9 cellular contexts compared by ENCODE assay signal in genomic region chr1:160637821-160638539, GRCh38. TPM values are rescaled to one million over a fixed set of nuclear protein-coding genes. Genes with fewer than 3 reads are reported as not detected.
DNase-seq lines count a peak whose midpoint lies in the region; ATAC-seq and TF ChIP-seq lines count a peak whose summit lies in the region.
"Had no signal": no experiment of that assay in that cellular context is flagged by ENCODE, and none has a peak within 500 bp of the region (broad histone marks: within the 10 kb centered on the region; RNA-seq: fewer than 3 reads in every experiment).

No MANE protein-coding gene starts in this region.

- no peaks in the 10 kb centered on the region for H3K79me2 ChIP-seq in osteoblast (ENCODE audit: insufficient read depth, low read length)

- H3K27ac ChIP-seq in BLaER1 (peak overlapping the region; percentile 60; the same call in 1 of the 2 replicates), osteoblast (ENCODE audit: low read depth, low read length) (no peak overlapping the region)

- DNase-seq in SK-MEL-5 (ENCODE audit: low read depth, low spot score) (peak; percentile 37), fibroblast of pulmonary artery (ENCODE audit: low read depth) (peak; percentile 43), Right ventricle myocardium inferior (ENCODE audit: missing footprints) (no peak), DMS153 treated with DMSO at 0.1 percent for 48 hours (lab: John Stamatoyannopoulos, UW; ENCODE audit: unreplicated experiment) (no peak), osteoblast (ENCODE audit: insufficient read length, low spot score, missing footprints) (no peak)

- H2AFZ ChIP-seq in osteoblast (ENCODE audit: low read length) = no peak overlapping the region

- H3K9me3 ChIP-seq in BLaER1 (no peaks in the 10 kb centered on the region), osteoblast (ENCODE audit: low read depth, low read length) (no peaks in the 10 kb centered on the region)

- TF ChIP-seq CTCF in fibroblast of pulmonary artery (IDR thresholded peaks at IDR 0.05; ENCODE audit: low read length, missing control alignments) (no peak), osteoblast (IDR thresholded peaks at IDR 0.05; ENCODE audit: extremely low read depth, low read depth, low read length) (no peak)

- intact Hi-C loops in Right ventricle myocardium inferior (cut with DNase I) = no loop called here

- peak overlapping the region; percentile 7; the same call in 1 of the 2 replicates for H3K9ac ChIP-seq in BLaER1

- peak; percentile 45 for ATAC-seq in GM18498 (IDR thresholded peaks at IDR 0.05; ENCODE audit: unreplicated experiment)
- ATAC-seq in Right ventricle myocardium inferior = no peak
- no peak for ATAC-seq in HG02610 (IDR thresholded peaks at IDR 0.05; ENCODE audit: unreplicated experiment)

- H3K27me3 ChIP-seq in BLaER1 = no peaks in the 10 kb centered on the region
- H3K27me3 ChIP-seq in osteoblast (ENCODE audit: insufficient read depth, low read length) = no peaks in the 10 kb centered on the region

- peaks cover 17% of the 10 kb centered on the region; the same call in 1 of the 2 replicates for H4K20me1 ChIP-seq in BLaER1
- H4K20me1 ChIP-seq in osteoblast (ENCODE audit: insufficient read depth, low read length) = no peaks in the 10 kb centered on the region

- H3K36me3 ChIP-seq in BLaER1 = peaks cover 83% of the 10 kb centered on the region
- H3K36me3 ChIP-seq in osteoblast (ENCODE audit: insufficient read depth, low read length) = no peaks in the 10 kb centered on the region

- in situ Hi-C loops in SK-MEL-5 (cut with HindIII; ENCODE audit: low pct_unique_long_range_greater_than_20kb, low sequenced_read_pairs) = no loop called here

- H3K4me3 ChIP-seq in BLaER1 (no peak overlapping the region), fibroblast of pulmonary artery (replicated peaks; ENCODE audit: low read depth, low read length) (no peak overlapping the region), osteoblast (ENCODE audit: insufficient read depth, low read length) (no peak overlapping the region)

- H3K4me1 ChIP-seq in BLaER1 = peaks cover 100% of the 10 kb centered on the region
- no peaks in the 10 kb centered on the region for H3K4me1 ChIP-seq in osteoblast (ENCODE audit: insufficient read depth, low read length)

- H3K4me2 ChIP-seq in BLaER1 (peak overlapping the region; percentile 95), osteoblast (ENCODE audit: insufficient read depth, low read length) (no peak overlapping the region)

RNA-seq across cellular contexts. Expression of gene SLAMF1, which starts 8.9 kb away (rescaled TPM):
- not detected in 2 replicates for total RNA-seq in SK-MEL-5 (2014; rRNA removed; shearing (Covaris generic))
- polyA plus RNA-seq in SK-MEL-5 (2015; cell fraction: cytosol; rRNA removed) = 0.02 TPM in 1 of 2 replicates, not detected in the other
- 0.20 TPM in 1 of 2 replicates, not detected in the other for polyA plus RNA-seq in SK-MEL-5 (2015; cell fraction: nucleus; rRNA removed)
- total RNA-seq in Right ventricle myocardium inferior (0.24 TPM), osteoblast (not detected in 2 replicates)
- total RNA-seq: bronchial epithelial cell had no signal

RNA-seq across cellular contexts. Expression of gene CD84, which starts 58.7 kb away (rescaled TPM):
- not detected in 2 replicates for total RNA-seq in SK-MEL-5 (2014; rRNA removed; shearing (Covaris generic))
- not detected in 2 replicates for polyA plus RNA-seq in SK-MEL-5 (2015; cell fraction: cytosol; rRNA removed)
- not detected in 2 replicates for polyA plus RNA-seq in SK-MEL-5 (2015; cell fraction: nucleus; rRNA removed)
- total RNA-seq in Right ventricle myocardium inferior (3.4 TPM), osteoblast (0.29 and 0.36 TPM in 2 replicates)
- total RNA-seq: bronchial epithelial cell had no signal

Comparison
In these comparisons a context has a peak if more than half of its experiments do, and no peak if none do; other contexts are left out.
1. DNase-seq: peak in SK-MEL-5 (single experiment) and fibroblast of pulmonary artery (single experiment); none in Right ventricle myocardium inferior (single experiment), DMS153 treated with DMSO at 0.1 percent for 48 hours (single experiment) and osteoblast (single experiment).